Comparison of ENCODE assay signal across 22 cellular contexts in the genomic region with DNA sequence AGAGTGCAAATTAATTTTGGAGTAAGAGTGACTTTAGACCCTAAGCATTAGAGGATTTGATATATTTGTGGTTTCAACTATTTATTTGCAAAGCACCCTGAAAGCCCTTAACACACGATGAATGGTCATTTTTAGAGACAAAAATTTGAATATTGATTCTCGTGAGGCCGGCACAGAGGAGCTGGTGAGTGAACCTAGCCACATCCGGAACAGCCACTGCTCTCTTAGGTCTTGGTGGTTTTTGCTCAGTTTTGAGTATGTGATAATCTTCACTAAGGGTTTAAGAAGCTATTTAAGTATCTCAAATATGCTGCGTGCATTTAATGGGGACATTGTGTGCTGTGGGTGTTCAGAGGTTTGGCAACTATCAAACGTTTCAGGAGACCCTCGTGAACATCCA.
DNase-seq lines count a peak whose midpoint lies in the region; ATAC-seq and TF ChIP-seq lines count a peak whose summit lies in the region.
"Had no signal": no experiment of that assay in that cellular context is flagged by ENCODE, and none has a peak within 500 bp of the region (broad histone marks: within the 10 kb centered on the region; RNA-seq: fewer than 3 reads in every experiment).

No MANE protein-coding gene starts in this region.

- no peak for TF ChIP-seq CTCF in MM.1S (IDR thresholded peaks at IDR 0.05; ENCODE audit: low read length)

- H3K27ac ChIP-seq in MM.1S (ENCODE audit: low read length), result no peak overlapping the region
- H3K27ac ChIP-seq: ascending aorta, esophagus squamous epithelium, left lung, tibial nerve had no signal

- no peaks in the 10 kb centered on the region for H3K36me3 ChIP-seq in MM.1S (replicated peaks; ENCODE audit: insufficient read depth, low read length)
- H3K36me3 ChIP-seq: ascending aorta, esophagus squamous epithelium, left lung, tibial nerve had no signal

- H3K79me2 ChIP-seq in MM.1S (ENCODE audit: low read length), result no peaks in the 10 kb centered on the region

- no peak overlapping the region for H3K9ac ChIP-seq in MM.1S (ENCODE audit: low read length)

- DNase-seq in MM.1S (peak; percentile 52), AG20443 (ENCODE audit: low spot score) (no peak)
- DNase-seq: activated CD4-positive, CD25-positive, alpha-beta regulatory T cell; activated CD8-positive, alpha-beta T cell treated with anti-CD3 and anti-CD28 coated beads for 36 hours; activated T-cell treated with anti-CD3 and anti-CD28 coated beads, Interleukin-2, amount 50 U/mL, for 24 hours; CD4-positive, alpha-beta T cell; effector memory CD4-positive, alpha-beta T cell; esophagus squamous epithelium; left lung; NCI-H1694; NCI-H226; RPMI8226; stimulated activated naive CD8-positive, alpha-beta T cell treated with anti-CD3 and anti-CD28 coated beads, Interleukin-15, Interleukin-2, amounts not matched to agents 100 U/mL and 50 U/mL, for 24 hours had no signal

- H3K4me2 ChIP-seq in MM.1S (ENCODE audit: low read depth, low read length), result peak overlapping the region; percentile 10; the same call in 1 of the 2 replicates

- no peak overlapping the region for H3K4me3 ChIP-seq in MM.1S (ENCODE audit: low read length)
- H3K4me3 ChIP-seq: ascending aorta, esophagus squamous epithelium, left lung, tibial nerve had no signal

- H3K9me2 ChIP-seq in MM.1S (replicated peaks; ENCODE audit: insufficient read depth, low read length), result no peaks in the 10 kb centered on the region

- no peaks in the 10 kb centered on the region for H3K4me1 ChIP-seq in MM.1S (ENCODE audit: low read length)
- H3K4me1 ChIP-seq: ascending aorta, esophagus squamous epithelium, left lung, tibial nerve had no signal

- no peak for TF ChIP-seq POLR2A in GM18505 (IDR thresholded peaks at IDR 0.05; ENCODE audit: borderline replicate concordance, extremely low read depth, insufficient read depth, insufficient read length)

- H4K20me1 ChIP-seq in MM.1S (ENCODE audit: insufficient read depth, low read length), result no peaks in the 10 kb centered on the region

- H2AFZ ChIP-seq in MM.1S (ENCODE audit: low read length), result no peak overlapping the region

- no peaks in the 10 kb centered on the region for H3K9me3 ChIP-seq in MM.1S (replicated peaks; ENCODE audit: insufficient read depth, low read length)
- H3K9me3 ChIP-seq: ascending aorta, esophagus squamous epithelium, left lung, tibial nerve had no signal

- no peaks in the 10 kb centered on the region for H3F3A ChIP-seq in MM.1S (ENCODE audit: insufficient read depth, low read length)

- no peaks in the 10 kb centered on the region for H3K27me3 ChIP-seq in MM.1S (replicated peaks; ENCODE audit: insufficient read depth, low read length)
- H3K27me3 ChIP-seq: ascending aorta, tibial nerve had no signal

- ATAC-seq in GM18511 (IDR thresholded peaks at IDR 0.05; ENCODE audit: unreplicated experiment) (peak; percentile 98), GM19455 (IDR thresholded peaks at IDR 0.05; ENCODE audit: unreplicated experiment) (peak; percentile 89), HG03025 (IDR thresholded peaks at IDR 0.05; ENCODE audit: low FRiP score, unreplicated experiment) (peak; percentile 81), HG03196 (IDR thresholded peaks at IDR 0.05; ENCODE audit: unreplicated experiment) (no peak), GM18505 (IDR thresholded peaks at IDR 0.05; ENCODE audit: unreplicated experiment) (no peak), HG03342 (IDR thresholded peaks at IDR 0.05; ENCODE audit: unreplicated experiment) (no peak)
- ATAC-seq: activated CD8-positive, alpha-beta T cell treated with anti-CD3 and anti-CD28 coated beads for 36 hours; left lung; SK-N-SH treated with all-trans-retinoic acid at 6 μM for 48 hours; stimulated activated naive CD8-positive, alpha-beta T cell treated with anti-CD3 and anti-CD28 coated beads, Interleukin-15, Interleukin-2, amounts not matched to agents 100 U/mL and 50 U/mL, for 24 hours had no signal

Comparison
In these comparisons a context has a peak if more than half of its experiments do, and no peak if none do; other contexts are left out.
1. ATAC-seq: peak in GM18511 (single experiment), GM19455 (single experiment) and HG03025 (single experiment); none in HG03196 (single experiment), GM18505 (single experiment) and HG03342 (single experiment).